In genomic region chr9:93118863-93119702, GRCh38 we compare ENCODE assay signal across 1 cellular context.
TF ChIP-seq lines count a peak whose summit lies in the region.

No MANE protein-coding gene starts in this region.

TF ChIP-seq in H1, 55 proteins besides CTCF, POLR2A, EP300 and RAD21:
- no peak for TF ChIP-seq SIN3A (conservative IDR thresholded peaks at IDR 0.05 in 1 of 2, IDR thresholded peaks at IDR 0.05 in 1 of 2; ENCODE audit: low read depth in 1 of 2, low read length in 2 of 2)
- no peak for TF ChIP-seq NRF1 (IDR thresholded peaks at IDR 0.05; ENCODE audit: low read depth, low read length)
- no peak for TF ChIP-seq CHD1 (IDR thresholded peaks at IDR 0.05; ENCODE audit: low read depth, low read length)
- no peak for TF ChIP-seq HDAC2 (IDR thresholded peaks at IDR 0.05; ENCODE audit: borderline replicate concordance in 1 of 2, low read depth in 2 of 2, low read length in 2 of 2)
- TF ChIP-seq CREB1 (IDR thresholded peaks at IDR 0.05), result no peak
- TF ChIP-seq POLR2AphosphoS5 (IDR thresholded peaks at IDR 0.05; ENCODE audit: low read depth, low read length), result no peak
- TF ChIP-seq ATF2 (IDR thresholded peaks at IDR 0.05; ENCODE audit: low read length), result no peak
- TF ChIP-seq TAF1 (IDR thresholded peaks at IDR 0.05; ENCODE audit: low read depth, low read length), result no peak
- TF ChIP-seq GTF2F1 (IDR thresholded peaks at IDR 0.05; ENCODE audit: borderline replicate concordance, low read depth, low read length), result no peak
- TF ChIP-seq CEBPB (IDR thresholded peaks at IDR 0.05; ENCODE audit: low read depth, low read length), result no peak
- no peak for TF ChIP-seq USF2 (IDR thresholded peaks at IDR 0.05; ENCODE audit: low read length)
- TF ChIP-seq FOSL1 (IDR thresholded peaks at IDR 0.05; ENCODE audit: insufficient read depth, low read depth, low read length), result no peak
- TF ChIP-seq ATF3 (IDR thresholded peaks at IDR 0.05; ENCODE audit: insufficient read depth, low read depth, low read length), result no peak
- TF ChIP-seq GABPA (IDR thresholded peaks at IDR 0.05; ENCODE audit: borderline replicate concordance, insufficient read depth, low read length), result no peak
- TF ChIP-seq JUND (IDR thresholded peaks at IDR 0.05; ENCODE audit: low read length), result no peak
- TF ChIP-seq SUZ12 (IDR thresholded peaks at IDR 0.05; ENCODE audit: low read length), result no peak
- TF ChIP-seq TCF12 (IDR thresholded peaks at IDR 0.05; ENCODE audit: low read depth, low read length), result no peak
- TF ChIP-seq BRCA1 (IDR thresholded peaks at IDR 0.05; ENCODE audit: low read depth, low read length), result no peak
